In genomic region chr7:91249506-91250233, GRCh38 we compare ENCODE assay signal across 17 cellular contexts. TPM values are rescaled to one million over a fixed set of nuclear protein-coding genes. Genes with fewer than 3 reads are reported as not detected.
DNase-seq lines count a peak whose midpoint lies in the region; ATAC-seq and TF ChIP-seq lines count a peak whose summit lies in the region.
"Had no signal": no experiment of that assay in that cellular context is flagged by ENCODE, and none has a peak within 500 bp of the region (broad histone marks: within the 10 kb centered on the region; RNA-seq: fewer than 3 reads in every experiment).

No MANE protein-coding gene starts in this region.

- no TSS peak for BruUV-seq in PC-3 (replicated peaks; lab: Mats Ljungman, UMichigan)

- H3K27ac ChIP-seq in PC-3 (ENCODE audit: low read length) (no peak overlapping the region), osteoblast (ENCODE audit: low read depth, low read length) (no peak overlapping the region)
- H3K27ac ChIP-seq: BLaER1 treated with 17β-estradiol and CSF1 and Interleukin-3, amounts not matched to agents 10 nM and 100 nM; KMS-11; SJSA1 had no signal

- no peaks in the 10 kb centered on the region for H3K9me3 ChIP-seq in PC-3 (ENCODE audit: low read length)
- no peaks in the 10 kb centered on the region for H3K9me3 ChIP-seq in osteoblast (ENCODE audit: low read depth, low read length)
- H3K9me3 ChIP-seq: BLaER1 treated with 17β-estradiol and CSF1 and Interleukin-3, amounts not matched to agents 10 nM and 100 nM; SJSA1 had no signal

- H3K4me3 Mint-ChIP-seq in CD14-positive monocyte = no peak overlapping the region
- H3K4me3 Mint-ChIP-seq: central memory CD8-positive, alpha-beta T cell; type B pancreatic cell had no signal

- H3K9me3 Mint-ChIP-seq in CD14-positive monocyte = peaks cover 0 to 1% (median 0%) of the 10 kb centered on the region in 7 donors
- H3K9me3 Mint-ChIP-seq: type B pancreatic cell had no signal

- H3K36me3 ChIP-seq in PC-3 (ENCODE audit: low read depth, low read length) (no peaks in the 10 kb centered on the region), osteoblast (ENCODE audit: insufficient read depth, low read length) (no peaks in the 10 kb centered on the region)
- H3K36me3 ChIP-seq: BLaER1 treated with 17β-estradiol and CSF1 and Interleukin-3, amounts not matched to agents 10 nM and 100 nM; SJSA1 had no signal

- H3K27me3 Mint-ChIP-seq in CD14-positive monocyte (ENCODE audit: low read depth in 3 of 3) = peaks cover 0 to 3% (median 3%) of the 10 kb centered on the region in 3 donors
- H3K27me3 Mint-ChIP-seq: central memory CD8-positive, alpha-beta T cell; type B pancreatic cell had no signal

- H3K79me2 ChIP-seq in PC-3 (ENCODE audit: low read length) = no peaks in the 10 kb centered on the region
- H3K79me2 ChIP-seq in osteoblast (ENCODE audit: insufficient read depth, low read length) = no peaks in the 10 kb centered on the region

- H4K20me1 ChIP-seq in PC-3 (ENCODE audit: low read length) = no peaks in the 10 kb centered on the region
- no peaks in the 10 kb centered on the region for H4K20me1 ChIP-seq in osteoblast (ENCODE audit: insufficient read depth, low read length)
- H4K20me1 ChIP-seq: BLaER1 treated with 17β-estradiol and CSF1 and Interleukin-3, amounts not matched to agents 10 nM and 100 nM had no signal

- peaks cover 3% of the 10 kb centered on the region; the same call in 1 of the 2 replicates for H3K4me1 ChIP-seq in PC-3 (ENCODE audit: insufficient read depth, low read length)
- peaks cover 16% of the 10 kb centered on the region for H3K4me1 ChIP-seq in osteoblast (ENCODE audit: insufficient read depth, low read length)
- H3K4me1 ChIP-seq: SJSA1 had no signal

- no peak overlapping the region for H3K27ac Mint-ChIP-seq in CD14-positive monocyte
- H3K27ac Mint-ChIP-seq: type B pancreatic cell had no signal

- POLR2A ChIA-PET in PC-3 (lab: Charles Lee; ENCODE audit: unreplicated experiment) = no interaction called here

- ATAC-seq in PC-3 = peak; percentile 66; the same call in 1 of the 2 replicates
- no peak for ATAC-seq in GM21447 (IDR thresholded peaks at IDR 0.05; ENCODE audit: unreplicated experiment)

- no peak for TF ChIP-seq CTCF in PC-3 (conservative IDR thresholded peaks at IDR 0.05; ENCODE audit: low read depth, low read length)
- TF ChIP-seq CTCF in osteoblast (IDR thresholded peaks at IDR 0.05; ENCODE audit: extremely low read depth, low read depth, low read length) = no peak
- TF ChIP-seq CTCF in CD14-positive monocyte (IDR thresholded peaks at IDR 0.05) = no peak

- H3K4me2 ChIP-seq in PC-3 (ENCODE audit: low read length) (no peak overlapping the region), osteoblast (ENCODE audit: insufficient read depth, low read length) (peak overlapping the region; percentile 16)
- H3K4me2 ChIP-seq: KMS-11 had no signal

- no peaks in the 10 kb centered on the region for H3K36me3 Mint-ChIP-seq in CD14-positive monocyte
- H3K36me3 Mint-ChIP-seq: type B pancreatic cell had no signal

- CTCF ChIA-PET in PC-3 (lab: Charles Lee) = no interaction called here

- intact Hi-C loops in PC-3 (cut with micrococcal nuclease) = no loop called here
- intact Hi-C loops in CD14-positive monocyte (cut with micrococcal nuclease) = no loop called here

- no peaks in the 10 kb centered on the region for H3K4me1 Mint-ChIP-seq in CD14-positive monocyte
- H3K4me1 Mint-ChIP-seq: central memory CD8-positive, alpha-beta T cell had no signal

- no peaks in the 10 kb centered on the region for H3F3A ChIP-seq in PC-3 (ENCODE audit: low read length, unreplicated experiment)

- DNase-seq in EH (ENCODE audit: low read depth) (peak; percentile 81), PC-3 (peak; percentile 78), fibroblast of gingiva (ENCODE audit: low read depth) (peak; percentile 76), osteoblast (ENCODE audit: insufficient read length, low spot score, missing footprints) (no peak), Ammon's horn (ENCODE audit: low spot score) (no peak), medulla oblongata (ENCODE audit: extremely low spot score) (no peak), CD14-positive monocyte (ENCODE audit: low spot score) (no peak)
- DNase-seq: activated naive CD4-positive, alpha-beta T cell treated with Interleukin-2 at 50 U/mL for 16 hours; DND-41; NCI-H187; NCI-H774 had no signal

- H3K27me3 ChIP-seq in PC-3 (ENCODE audit: low read length) (no peaks in the 10 kb centered on the region), osteoblast (ENCODE audit: insufficient read depth, low read length) (no peaks in the 10 kb centered on the region)
- H3K27me3 ChIP-seq: BLaER1 treated with 17β-estradiol and CSF1 and Interleukin-3, amounts not matched to agents 10 nM and 100 nM; SJSA1 had no signal

- H3K4me3 ChIP-seq in PC-3 (ENCODE audit: low read length) (no peak overlapping the region), osteoblast (ENCODE audit: insufficient read depth, low read length) (no peak overlapping the region)
- H3K4me3 ChIP-seq: BLaER1 treated with 17β-estradiol and CSF1 and Interleukin-3, amounts not matched to agents 10 nM and 100 nM; SJSA1 had no signal

- H3K9me2 ChIP-seq in PC-3 (replicated peaks; ENCODE audit: low read length) = no peaks in the 10 kb centered on the region

- no peak overlapping the region for H3K9ac ChIP-seq in PC-3 (ENCODE audit: low read length)
- H3K9ac ChIP-seq: BLaER1 treated with 17β-estradiol and CSF1 and Interleukin-3, amounts not matched to agents 10 nM and 100 nM; KMS-11 had no signal

- H2AFZ ChIP-seq in PC-3 (ENCODE audit: low read length) = no peak overlapping the region
- H2AFZ ChIP-seq in osteoblast (ENCODE audit: low read length) = no peak overlapping the region

RNA-seq across cellular contexts. Expression of gene FZD1, which starts 14.6 kb away (rescaled TPM):
- 2.7 and 3.1 TPM in 2 replicates for total RNA-seq in PC-3 (2014; rRNA removed)
- total RNA-seq in osteoblast = 40.5 and 45.4 TPM in 2 replicates
- 10 to 100 TPM in 1 of 2 donors, 1 to 10 TPM in 1; 7.9 to 10.1 TPM for polyA plus RNA-seq in CD14-positive monocyte

Comparison
In these comparisons a context has a peak if more than half of its experiments do, and no peak if none do; other contexts are left out.
1. DNase-seq: peak in EH (single experiment), PC-3 (single experiment) and fibroblast of gingiva (single experiment); none in osteoblast (single experiment), Ammon's horn (single experiment), medulla oblongata (single experiment) and CD14-positive monocyte (single experiment).
2. RNA of gene FZD1, which starts 14.6 kb away (total RNA-seq): 40.5 to 45.4 TPM in osteoblast; 2.7 to 3.1 TPM in PC-3; every median in the first group is over 10 times any median in the second.